ENCODE assay signal across 11 cellular contexts in the genomic region with DNA sequence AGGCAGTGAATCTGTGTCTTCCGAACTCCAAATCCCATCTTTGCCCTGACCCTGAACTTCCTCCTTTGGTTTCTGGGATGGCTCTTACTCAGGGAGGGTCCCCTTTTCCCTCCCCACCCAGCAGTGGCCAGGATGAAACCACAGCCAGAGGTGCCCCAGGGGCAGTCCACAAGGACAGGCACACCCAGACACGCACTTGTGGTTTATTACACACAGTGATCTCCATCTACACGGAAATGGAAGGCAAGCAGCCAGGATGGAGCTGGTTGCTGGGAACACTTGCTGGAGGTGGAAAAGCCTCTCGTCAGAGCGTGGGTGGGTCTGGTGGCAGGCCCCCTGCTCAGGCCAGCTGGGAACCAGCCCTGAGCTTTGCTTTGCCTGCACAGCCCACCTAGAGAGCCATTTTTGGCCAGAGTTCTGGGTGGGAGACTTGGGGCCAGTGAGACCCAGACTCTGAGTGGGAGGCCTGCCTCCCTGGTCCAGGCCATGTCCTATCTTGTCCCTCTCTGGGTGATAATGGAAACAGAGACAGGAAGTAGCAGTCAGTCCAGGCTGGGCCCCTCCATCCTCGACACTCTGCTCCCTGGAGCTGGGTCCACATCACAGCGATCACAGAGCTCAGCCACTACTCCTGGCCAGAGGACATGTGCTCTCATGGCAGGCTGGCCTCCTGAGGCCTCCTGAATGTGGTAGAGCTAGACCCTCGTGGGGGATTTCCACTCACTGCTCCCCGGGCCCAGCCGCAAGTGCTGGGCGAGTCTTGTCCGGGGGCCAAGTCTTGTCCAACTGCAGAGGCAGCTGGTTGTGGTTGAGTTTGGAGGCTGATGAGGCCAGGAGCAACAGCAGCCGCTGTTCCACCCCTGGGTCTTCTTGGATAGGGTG. TPM values are rescaled to one million over a fixed set of nuclear protein-coding genes. Genes with fewer than 3 reads are reported as not detected.
DNase-seq lines count a peak whose midpoint lies in the region; ATAC-seq, FAIRE-seq and TF ChIP-seq lines count a peak whose summit lies in the region.
"Had no signal": no experiment of that assay in that cellular context is flagged by ENCODE, and none has a peak within 500 bp of the region (broad histone marks: within the 10 kb centered on the region; RNA-seq: fewer than 3 reads in every experiment).

No MANE protein-coding gene starts in this region.

- TF ChIP-seq EP300 in stomach (IDR thresholded peaks at IDR 0.05), result no peak

- peak overlapping the region; percentile 31 for H3K4me2 ChIP-seq in keratinocyte (ENCODE audit: control insufficient read depth, extremely low read depth, insufficient read depth, low read depth, low read length)

- H3K36me3 ChIP-seq in keratinocyte (ENCODE audit: control insufficient read depth in 2 of 2, extremely low read depth in 1 of 2, insufficient read depth in 2 of 2, low read length in 2 of 2), result no peaks in the 10 kb centered on the region
- H3K36me3 ChIP-seq in stomach, result no peaks in the 10 kb centered on the region

- no peak overlapping the region for H3K4me3 Mint-ChIP-seq in activated CD4-positive, alpha-beta memory T cell treated with anti-CD3 and anti-CD28 coated beads, Interleukin-2, amount 10 ng/mL, durations not matched to agents 7 days and 5 days

- no peak for TF ChIP-seq CTCF in keratinocyte (optimal IDR thresholded peaks at IDR 0.05 in 1 of 3, IDR thresholded peaks at IDR 0.05 in 1 of 3, conservative IDR thresholded peaks at IDR 0.05 in 1 of 3; ENCODE audit: extremely low read depth in 1 of 3, insufficient read depth in 2 of 3, low read length in 3 of 3)
- no peak for TF ChIP-seq CTCF in stomach (IDR thresholded peaks at IDR 0.05)

- H2AFZ ChIP-seq in keratinocyte (ENCODE audit: control insufficient read depth, low read length), result no peak overlapping the region

- no peaks in the 10 kb centered on the region for H4K20me1 ChIP-seq in keratinocyte (ENCODE audit: control insufficient read depth, extremely low read depth, insufficient read depth, low read length)

- H3K4me3 ChIP-seq in keratinocyte (ENCODE audit: control insufficient read depth in 2 of 3, extremely low read depth in 1 of 3, insufficient read depth in 2 of 3, low read depth in 1 of 3, low read length in 3 of 3) (no peak overlapping the region), stomach (no peak overlapping the region)

- WGBS in stomach, 5 donors, result 73 to 85% (median 75%) methylated on average over 11 to 13 of the region's 13 CpGs

- DNase-seq in Right ventricle myocardium superior (peak; percentile 43), left cardiac atrium (no peak), keratinocyte (ENCODE audit: low read depth, low spot score) (peak; percentile 49), stomach (no peak), RKO (ENCODE audit: low spot score) (no peak), SW 1271 (lab: John Stamatoyannopoulos, UW) (no peak)
- DNase-seq in activated CD4-positive, alpha-beta memory T cell treated with anti-CD3 and anti-CD28 coated beads, Interleukin-2, amount 10 ng/mL, durations not matched to agents 7 days and 5 days, result no peak
- DNase-seq: activated CD4-positive, CD25-positive, alpha-beta regulatory T cell treated with anti-CD3 and anti-CD28 coated beads, Interleukin-2, amount 50 U/mL, for 72 hours; NCI-H2081 had no signal

- ATAC-seq in Right ventricle myocardium superior (ENCODE audit: poor library complexity), result no peak
- no peak for ATAC-seq in left cardiac atrium
- ATAC-seq in GM18861 (IDR thresholded peaks at IDR 0.05; ENCODE audit: unreplicated experiment), result no peak

- peaks cover 81% of the 10 kb centered on the region for H3K4me1 Mint-ChIP-seq in activated CD4-positive, alpha-beta memory T cell treated with anti-CD3 and anti-CD28 coated beads, Interleukin-2, amount 10 ng/mL, durations not matched to agents 7 days and 5 days

- no peaks in the 10 kb centered on the region for H3K9me1 ChIP-seq in keratinocyte (ENCODE audit: control insufficient read depth, extremely low read depth, insufficient read depth, low read length)

- no peaks in the 10 kb centered on the region for H3K9me3 Mint-ChIP-seq in activated CD4-positive, alpha-beta memory T cell treated with anti-CD3 and anti-CD28 coated beads, Interleukin-2, amount 10 ng/mL, durations not matched to agents 7 days and 5 days
- H3K9me3 Mint-ChIP-seq: memory B cell had no signal

- FAIRE-seq in keratinocyte (lab: Jason Lieb, UNC), result peak; percentile 76

- dilution Hi-C loops in keratinocyte (cut with MboI; ENCODE audit: extremely low pct_ligation_motif_present, low sequenced_read_pairs), result no loop called here

- H3K27ac ChIP-seq in keratinocyte (ENCODE audit: control insufficient read depth, insufficient read depth, low read length) (no peak overlapping the region), stomach (peak overlapping the region in 4 of 5 donors; percentile 2 to 77 (median 43))

- peak overlapping the region; percentile 95 for H3K27ac Mint-ChIP-seq in activated CD4-positive, alpha-beta memory T cell treated with anti-CD3 and anti-CD28 coated beads, Interleukin-2, amount 10 ng/mL, durations not matched to agents 7 days and 5 days
- H3K27ac Mint-ChIP-seq: memory B cell had no signal

- intact Hi-C loops in Right ventricle myocardium superior (cut with DNase I), result no loop called here
- intact Hi-C loops in left cardiac atrium (cut with DNase I), result no loop called here
- intact Hi-C loops in stomach (cut with DNase I; ENCODE audit: low total_unique reads), result no loop called here

- H3K4me1 ChIP-seq in keratinocyte (ENCODE audit: control insufficient read depth, extremely low read depth, insufficient read depth, low read length) (peaks cover 15% of the 10 kb centered on the region), stomach (peaks cover 0 to 58% (median 31%) of the 10 kb centered on the region in 4 donors)

- TF ChIP-seq POLR2A in stomach (IDR thresholded peaks at IDR 0.05), result no peak

- CTCF ChIA-PET in activated CD4-positive, alpha-beta memory T cell treated with anti-CD3 and anti-CD28 coated beads, Interleukin-2, amount 10 ng/mL, durations not matched to agents 7 days and 5 days (lab: Charles Lee), result interaction anchor here (1.5 to 2.0 kb wide), 2 partner anchors 10 to 46 kb away, joined by 3 to 4 read pairs; no protein-coding TSS in a partner anchor

- no peaks in the 10 kb centered on the region for H3K9me3 ChIP-seq in keratinocyte (ENCODE audit: control insufficient read depth, low read depth, low read length)
- H3K9me3 ChIP-seq in stomach, result no peaks in the 10 kb centered on the region

- H3K27me3 ChIP-seq in keratinocyte (ENCODE audit: control insufficient read depth, extremely low read depth, insufficient read depth, low read length) (no peaks in the 10 kb centered on the region), stomach (no peaks in the 10 kb centered on the region)

- H3K9ac ChIP-seq in keratinocyte (ENCODE audit: control insufficient read depth, extremely low read depth, insufficient read depth, low read length), result no peak overlapping the region

- POLR2A ChIA-PET in activated CD4-positive, alpha-beta memory T cell treated with anti-CD3 and anti-CD28 coated beads, Interleukin-2, amount 10 ng/mL, durations not matched to agents 7 days and 5 days (lab: Charles Lee), result interaction anchor here (1.6 to 1.8 kb wide), 4 partner anchors 11 to 1386 kb away, joined by 5 to 7 read pairs (median 6); a partner anchor contains a TSS

- H3K79me2 ChIP-seq in keratinocyte (ENCODE audit: control insufficient read depth, insufficient read depth, low read length), result no peaks in the 10 kb centered on the region

- H3K27me3 Mint-ChIP-seq in activated CD4-positive, alpha-beta memory T cell treated with anti-CD3 and anti-CD28 coated beads, Interleukin-2, amount 10 ng/mL, durations not matched to agents 7 days and 5 days, result no peaks in the 10 kb centered on the region
- H3K27me3 Mint-ChIP-seq: memory B cell had no signal

- no peaks in the 10 kb centered on the region for H3K36me3 Mint-ChIP-seq in activated CD4-positive, alpha-beta memory T cell treated with anti-CD3 and anti-CD28 coated beads, Interleukin-2, amount 10 ng/mL, durations not matched to agents 7 days and 5 days (ENCODE audit: low read depth)
- H3K36me3 Mint-ChIP-seq: memory B cell had no signal

RNA-seq across cellular contexts. Expression of a gene that starts 5.1 kb away (rescaled TPM):
- total RNA-seq in Right ventricle myocardium superior (34.4 TPM), left cardiac atrium (10 to 100 TPM; 43.6 to 53.5 TPM), stomach (100 to 1,000 TPM in 2 of 5 donors, 10 to 100 TPM in 3; 32.1 to 262 (median 56.2) TPM)
- total RNA-seq in activated CD4-positive, alpha-beta memory T cell treated with anti-CD3 and anti-CD28 coated beads, Interleukin-2, amount 10 ng/mL, durations not matched to agents 7 days and 5 days, result 100 to 1,000 TPM; 106 to 112 TPM
- polyA plus RNA-seq in keratinocyte (27.6 to 53.5 TPM (median 38.8 TPM) in 3 replicates), stomach (10 to 100 TPM; 22.9 to 38.3 (median 25.9) TPM)
- polyA plus RNA-seq in keratinocyte (2011; ENCODE audit: low read depth), result 28.6 TPM
- 18.7 and 26.0 TPM in 2 replicates for polyA plus RNA-seq in keratinocyte (2011; cell fraction: cytosol; rRNA removed)
- polyA plus RNA-seq in keratinocyte (2011; cell fraction: nucleus; rRNA removed), result 125 and 140 TPM in 2 replicates
- polyA plus RNA-seq in keratinocyte (2012; ENCODE audit: low replicate concordance), result 24.6 and 30.8 TPM in 2 replicates
- 51.8 to 71.0 TPM (median 56.9 TPM) in 3 replicates for polyA minus RNA-seq in keratinocyte
- polyA minus RNA-seq in keratinocyte (2011; cell fraction: cytosol; rRNA and poly(A)+ RNA removed), result 24.0 TPM
- 46.8 and 59.5 TPM in 2 replicates for polyA minus RNA-seq in keratinocyte (2011; cell fraction: nucleus; rRNA and poly(A)+ RNA removed)

RNA-seq across cellular contexts. Expression of a gene that starts 33.3 kb away (rescaled TPM):
- total RNA-seq in Right ventricle myocardium superior (83.4 TPM), left cardiac atrium (100 to 1,000 TPM in 1 of 2 donors, 10 to 100 TPM in 1; 81.3 to 141 TPM), stomach (100 to 1,000 TPM in 2 of 5 donors, 10 to 100 TPM in 3; 25.1 to 327 (median 92.9) TPM)
- total RNA-seq in activated CD4-positive, alpha-beta memory T cell treated with anti-CD3 and anti-CD28 coated beads, Interleukin-2, amount 10 ng/mL, durations not matched to agents 7 days and 5 days, result 100 to 1,000 TPM; 177 to 186 TPM
- polyA plus RNA-seq in keratinocyte (102 to 161 TPM (median 146 TPM) in 3 replicates), stomach (100 to 1,000 TPM; 115 to 139 (median 117) TPM)
- 142 TPM for polyA plus RNA-seq in keratinocyte (2011; ENCODE audit: low read depth)
- polyA plus RNA-seq in keratinocyte (2011; cell fraction: cytosol; rRNA removed), result 106 and 125 TPM in 2 replicates
- polyA plus RNA-seq in keratinocyte (2011; cell fraction: nucleus; rRNA removed), result 105 and 124 TPM in 2 replicates
- polyA plus RNA-seq in keratinocyte (2012; ENCODE audit: low replicate concordance), result 98.8 and 167 TPM in 2 replicates
- polyA minus RNA-seq in keratinocyte, result 37.9 to 59.2 TPM (median 53.2 TPM) in 3 replicates
- polyA minus RNA-seq in keratinocyte (2011; cell fraction: cytosol; rRNA and poly(A)+ RNA removed), result 85.0 TPM
- 24.6 and 33.4 TPM in 2 replicates for polyA minus RNA-seq in keratinocyte (2011; cell fraction: nucleus; rRNA and poly(A)+ RNA removed)

RNA-seq across cellular contexts. Expression of a gene that starts 50.5 kb away (rescaled TPM):
- total RNA-seq in Right ventricle myocardium superior (not detected), left cardiac atrium (not detected), stomach (not detected)
- total RNA-seq in activated CD4-positive, alpha-beta memory T cell treated with anti-CD3 and anti-CD28 coated beads, Interleukin-2, amount 10 ng/mL, durations not matched to agents 7 days and 5 days, result not detected
- polyA plus RNA-seq in keratinocyte (not detected in 3 replicates), stomach (not detected)
- polyA plus RNA-seq in keratinocyte (2011; ENCODE audit: low read depth), result not detected
- polyA plus RNA-seq in keratinocyte (2011; cell fraction: cytosol; rRNA removed), result not detected in 2 replicates
- not detected in 2 replicates for polyA plus RNA-seq in keratinocyte (2011; cell fraction: nucleus; rRNA removed)
- not detected in 2 replicates for polyA plus RNA-seq in keratinocyte (2012; ENCODE audit: low replicate concordance)
- not detected in 3 replicates for polyA minus RNA-seq in keratinocyte
- not detected for polyA minus RNA-seq in keratinocyte (2011; cell fraction: cytosol; rRNA and poly(A)+ RNA removed)
- polyA minus RNA-seq in keratinocyte (2011; cell fraction: nucleus; rRNA and poly(A)+ RNA removed), result not detected in 2 replicates

Comparison
In these comparisons a context has a peak if more than half of its experiments do, and no peak if none do; other contexts are left out.
1. DNase-seq: peak in Right ventricle myocardium superior (single experiment) and keratinocyte (single experiment); none in left cardiac atrium (single experiment), activated CD4-positive, alpha-beta memory T cell treated with anti-CD3 and anti-CD28 coated beads, Interleukin-2, amount 10 ng/mL, durations not matched to agents 7 days and 5 days (single experiment), stomach (single experiment), RKO (single experiment) and SW 1271 (0 of 2).